1 cellular context compared by ENCODE assay signal in the genomic region with DNA sequence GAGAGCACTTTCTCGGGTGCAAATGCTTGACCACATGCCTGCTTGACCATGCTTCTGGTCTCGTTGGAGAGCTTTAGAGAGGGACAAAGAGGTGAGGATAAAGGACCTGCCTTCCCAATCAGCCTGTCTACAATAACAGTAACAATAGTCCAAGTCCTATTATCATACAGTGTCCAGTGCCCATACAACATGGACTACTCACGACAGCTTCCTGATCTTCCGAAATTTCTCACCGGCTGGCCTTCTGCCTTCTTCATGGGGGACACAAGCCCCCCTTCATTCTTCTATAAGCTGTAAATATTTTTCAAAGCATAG.
TF ChIP-seq lines count a peak whose summit lies in the region.

No MANE protein-coding gene starts in this region.

TF ChIP-seq in A549, 52 proteins besides CTCF, POLR2A, EP300 and RAD21 (continued from another document):
- TF ChIP-seq, protein P1, sequence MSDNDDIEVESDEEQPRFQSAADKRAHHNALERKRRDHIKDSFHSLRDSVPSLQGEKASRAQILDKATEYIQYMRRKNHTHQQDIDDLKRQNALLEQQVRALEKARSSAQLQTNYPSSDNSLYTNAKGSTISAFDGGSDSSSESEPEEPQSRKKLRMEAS (IDR thresholded peaks at IDR 0.05), result no peak
- TF ChIP-seq, protein P2, sequence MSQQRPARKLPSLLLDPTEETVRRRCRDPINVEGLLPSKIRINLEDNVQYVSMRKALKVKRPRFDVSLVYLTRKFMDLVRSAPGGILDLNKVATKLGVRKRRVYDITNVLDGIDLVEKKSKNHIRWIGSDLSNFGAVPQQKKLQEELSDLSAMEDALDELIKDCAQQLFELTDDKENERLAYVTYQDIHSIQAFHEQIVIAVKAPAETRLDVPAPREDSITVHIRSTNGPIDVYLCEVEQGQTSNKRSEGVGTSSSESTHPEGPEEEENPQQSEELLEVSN (IDR thresholded peaks at IDR 0.05; ENCODE audit: borderline replicate concordance, low read depth), result no peak
